Comparison of ENCODE assay signal across 20 cellular contexts in the genomic region with DNA sequence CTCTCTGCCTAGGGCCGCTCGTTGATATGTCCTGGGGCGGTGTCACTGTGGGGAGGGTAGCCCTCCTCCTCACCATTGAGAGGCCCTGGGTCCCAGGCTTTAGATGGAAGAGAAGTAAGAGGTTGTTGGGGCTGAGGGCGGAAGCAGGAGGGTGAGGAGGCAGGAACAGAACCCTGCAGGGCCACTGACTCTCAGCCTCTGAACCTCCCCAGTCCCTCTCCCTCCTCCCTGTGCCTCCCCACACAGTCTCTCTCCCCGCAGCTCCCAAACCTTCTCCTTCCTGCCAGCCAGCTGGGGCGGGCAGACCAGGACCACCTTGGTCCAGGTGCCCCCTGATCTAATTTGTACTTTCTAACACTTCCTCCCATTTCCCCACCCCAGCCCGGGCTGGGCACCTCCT. TPM values are rescaled to one million over a fixed set of nuclear protein-coding genes. Genes with fewer than 3 reads are reported as not detected.
"Had no signal": no experiment of that assay in that cellular context is flagged by ENCODE, and none has a peak within 500 bp of the region (broad histone marks: within the 10 kb centered on the region; RNA-seq: fewer than 3 reads in every experiment).

No MANE protein-coding gene starts in this region.

- H3K4me1 ChIP-seq: adrenal gland had no signal

- H3K4me3 Mint-ChIP-seq: activated CD8-positive, alpha-beta memory T cell treated with anti-CD3 and anti-CD28 coated beads, Interleukin-2, amount 10 ng/mL, durations not matched to agents 7 days and 5 days; activated naive CD4-positive, alpha-beta T cell treated with anti-CD3 and anti-CD28 coated beads, Interleukin-2, amount 50 U/mL, for 24 hours; immature natural killer cell; naive B cell had no signal

- H3K36me3 ChIP-seq: adrenal gland, transverse colon had no signal

- H3K27ac ChIP-seq: adrenal gland, transverse colon had no signal

- H3K27me3 ChIP-seq: adrenal gland, transverse colon had no signal

- DNase-seq: activated CD4-positive, alpha-beta T cell treated with anti-CD3 and anti-CD28 coated beads, Interleukin-2, amount 50 U/mL, for 48 hours; activated CD4-positive, CD25-positive, alpha-beta regulatory T cell treated with anti-CD3 and anti-CD28 coated beads, Interleukin-2, amount 50 U/mL, for 72 hours; activated CD8-positive, alpha-beta memory T cell treated with anti-CD3 and anti-CD28 coated beads, Interleukin-2, amount 10 ng/mL, durations not matched to agents 7 days and 5 days; activated T-cell treated with anti-CD3 and anti-CD28 coated beads, Interleukin-2, amount 50 U/mL, for 1 hour; adrenal gland; central memory CD4-positive, alpha-beta T cell; effector CD8-positive, alpha-beta T cell; foreskin melanocyte; immature natural killer cell; naive B cell; small intestine; stimulated activated CD4-positive, alpha-beta T cell treated with anti-CD3 and anti-CD28 coated beads, Interleukin-4, amount 100 ng/mL, for 4 hours; stimulated activated CD8-positive, alpha-beta memory T cell treated with anti-CD3 and anti-CD28 coated beads, Interleukin-4, amount 100 ng/mL, for 48 hours; stimulated activated naive CD8-positive, alpha-beta T cell treated with anti-CD3 and anti-CD28 coated beads, Interleukin-15, Interleukin-2, amounts not matched to agents 100 U/mL and 50 U/mL, for 24 hours; T-helper 1 cell; T1000; transverse colon had no signal

- H3K4me3 ChIP-seq: adrenal gland, lung, transverse colon had no signal

- H3K4me1 Mint-ChIP-seq: activated CD8-positive, alpha-beta memory T cell treated with anti-CD3 and anti-CD28 coated beads, Interleukin-2, amount 10 ng/mL, durations not matched to agents 7 days and 5 days; activated naive CD4-positive, alpha-beta T cell treated with anti-CD3 and anti-CD28 coated beads, Interleukin-2, amount 50 U/mL, for 24 hours; immature natural killer cell had no signal

- H3K27me3 Mint-ChIP-seq: activated CD8-positive, alpha-beta memory T cell treated with anti-CD3 and anti-CD28 coated beads, Interleukin-2, amount 10 ng/mL, durations not matched to agents 7 days and 5 days; activated naive CD4-positive, alpha-beta T cell treated with anti-CD3 and anti-CD28 coated beads, Interleukin-2, amount 50 U/mL, for 24 hours had no signal

- H3K36me3 Mint-ChIP-seq: activated CD8-positive, alpha-beta memory T cell treated with anti-CD3 and anti-CD28 coated beads, Interleukin-2, amount 10 ng/mL, durations not matched to agents 7 days and 5 days; activated naive CD4-positive, alpha-beta T cell treated with anti-CD3 and anti-CD28 coated beads, Interleukin-2, amount 50 U/mL, for 24 hours; immature natural killer cell; naive B cell had no signal

- ATAC-seq: activated CD8-positive, alpha-beta memory T cell treated with anti-CD3 and anti-CD28 coated beads, Interleukin-2, amount 10 ng/mL, durations not matched to agents 7 days and 5 days; stimulated activated naive CD8-positive, alpha-beta T cell treated with anti-CD3 and anti-CD28 coated beads, Interleukin-15, Interleukin-2, amounts not matched to agents 100 U/mL and 50 U/mL, for 24 hours had no signal

- H3K9me3 Mint-ChIP-seq: activated naive CD4-positive, alpha-beta T cell treated with anti-CD3 and anti-CD28 coated beads, Interleukin-2, amount 50 U/mL, for 24 hours; immature natural killer cell; naive B cell had no signal

- H3K27ac Mint-ChIP-seq: activated CD8-positive, alpha-beta memory T cell treated with anti-CD3 and anti-CD28 coated beads, Interleukin-2, amount 10 ng/mL, durations not matched to agents 7 days and 5 days; activated naive CD4-positive, alpha-beta T cell treated with anti-CD3 and anti-CD28 coated beads, Interleukin-2, amount 50 U/mL, for 24 hours; immature natural killer cell had no signal

- H3K9me3 ChIP-seq: adrenal gland, transverse colon had no signal

RNA-seq across cellular contexts. Expression of a gene that starts 14.3 kb away (rescaled TPM):
- total RNA-seq: lung, mononuclear cell had no signal
- polyA plus RNA-seq: immature natural killer cell, lung had no signal

RNA-seq across cellular contexts. Expression of a gene that starts 44.2 kb away (rescaled TPM):
- total RNA-seq: activated CD8-positive, alpha-beta memory T cell treated with anti-CD3 and anti-CD28 coated beads, Interleukin-2, amount 10 ng/mL, durations not matched to agents 7 days and 5 days; mononuclear cell had no signal
- polyA plus RNA-seq: immature natural killer cell had no signal
